In genomic region chr9:84970432-84970831, GRCh38 we compare ENCODE assay signal across 23 cellular contexts.
DNase-seq lines count a peak whose midpoint lies in the region; ATAC-seq and TF ChIP-seq lines count a peak whose summit lies in the region.
"Had no signal": no experiment of that assay in that cellular context is flagged by ENCODE, and none has a peak within 500 bp of the region (broad histone marks: within the 10 kb centered on the region; RNA-seq: fewer than 3 reads in every experiment).

No MANE protein-coding gene starts in this region.

- ATAC-seq in foreskin keratinocyte, result peak; percentile 78
- no peak for ATAC-seq in GM21825 (IDR thresholded peaks at IDR 0.05; ENCODE audit: unreplicated experiment)
- ATAC-seq: GM23338, Panc1, sciatic nerve had no signal

- H3K27me3 ChIP-seq in foreskin keratinocyte (no peaks in the 10 kb centered on the region), suprapubic skin (no peaks in the 10 kb centered on the region)
- H3K27me3 ChIP-seq: SJSA1, uterus had no signal

- H3K9me3 ChIP-seq in suprapubic skin, result no peaks in the 10 kb centered on the region
- H3K9me3 ChIP-seq: SJSA1, uterus had no signal

- TF ChIP-seq POLR2A in suprapubic skin (IDR thresholded peaks at IDR 0.05), result no peak

- peak; percentile 35 for DNase-seq in HT-29 (ENCODE audit: low spot score)
- DNase-seq in SW480 (ENCODE audit: low spot score), result peak; percentile 42
- peak; percentile 70 to 80 for DNase-seq in foreskin keratinocyte
- no peak for DNase-seq in suprapubic skin (ENCODE audit: low spot score in 2 of 2)
- DNase-seq in caudate nucleus (lab: John Stamatoyannopoulos, UW), result no peak
- DNase-seq in NCI-H1092 (lab: John Stamatoyannopoulos, UW), result no peak
- DNase-seq: activated CD4-positive, alpha-beta T cell treated with anti-CD3 and anti-CD28 coated beads for 48 hours; anterior cingulate cortex; CD4-positive, alpha-beta T cell; DMS153; effector CD8-positive, alpha-beta T cell; glutamatergic neuron; Kasumi-1; NCI-H2081; NCI-H446; nephron progenitor cell; substantia nigra; uterus had no signal

- no peaks in the 10 kb centered on the region for H3K36me3 ChIP-seq in suprapubic skin
- H3K36me3 ChIP-seq: SJSA1, uterus had no signal

- TF ChIP-seq EP300 in suprapubic skin (IDR thresholded peaks at IDR 0.05), result no peak

- 46% methylated on average over 2 of the region's 2 CpGs for WGBS in suprapubic skin

- no peak for TF ChIP-seq CTCF in foreskin keratinocyte (conservative IDR thresholded peaks at IDR 0.05)
- TF ChIP-seq CTCF in suprapubic skin (IDR thresholded peaks at IDR 0.05), result no peak

- H3K4me1 ChIP-seq in foreskin keratinocyte (peaks cover 24% of the 10 kb centered on the region), suprapubic skin (peaks cover 36% of the 10 kb centered on the region)
- H3K4me1 ChIP-seq: SJSA1, uterus had no signal

- no peak overlapping the region for H3K27ac ChIP-seq in foreskin keratinocyte
- peak overlapping the region; percentile 21 for H3K27ac ChIP-seq in suprapubic skin
- H3K27ac ChIP-seq in caudate nucleus (ENCODE audit: low read depth, low read length), result no peak overlapping the region
- H3K27ac ChIP-seq: SJSA1, uterus had no signal

- no peak overlapping the region for H3K4me3 ChIP-seq in suprapubic skin
- H3K4me3 ChIP-seq: GM23338, SJSA1, uterus had no signal

Comparison
In these comparisons a context has a peak if more than half of its experiments do, and no peak if none do; other contexts are left out.
1. DNase-seq: peak in HT-29 (single experiment), SW480 (single experiment) and foreskin keratinocyte (2 of 2); none in suprapubic skin (0 of 2), caudate nucleus (0 of 61) and NCI-H1092 (single experiment).